1 cellular context compared by ENCODE assay signal in the genomic region with DNA sequence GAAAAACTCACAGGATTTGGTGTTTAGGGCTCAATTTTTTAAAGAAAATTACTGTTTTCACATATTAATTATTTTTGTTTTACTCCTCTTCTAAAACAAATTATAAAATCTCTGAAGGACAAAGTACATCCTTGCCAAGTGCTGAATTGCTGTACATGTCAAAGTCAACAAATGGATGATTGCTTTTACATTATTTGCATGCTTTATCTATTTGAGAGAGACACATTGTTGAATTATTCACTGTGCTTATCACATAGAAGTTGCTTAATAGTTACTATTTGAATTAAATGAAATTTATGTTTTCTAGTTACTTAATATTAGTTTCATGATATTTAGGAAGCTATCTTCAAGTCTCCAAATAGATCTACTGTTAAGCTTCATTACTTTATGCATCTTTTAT.
TF ChIP-seq lines count a peak whose summit lies in the region.

No MANE protein-coding gene starts in this region.

TF ChIP-seq in IMR-90, 13 proteins besides CTCF, POLR2A, EP300 and RAD21:
- no peak for TF ChIP-seq ELK1 (IDR thresholded peaks at IDR 0.05; ENCODE audit: borderline replicate concordance, low read depth, low read length)
- TF ChIP-seq MXI1 (IDR thresholded peaks at IDR 0.05; ENCODE audit: borderline replicate concordance, low read depth, low read length) = no peak
- no peak for TF ChIP-seq NFE2L2 (IDR thresholded peaks at IDR 0.05; ENCODE audit: low read depth, low read length)
- TF ChIP-seq BHLHE40 (IDR thresholded peaks at IDR 0.05; ENCODE audit: low read depth, low read length) = no peak
- TF ChIP-seq SMC3 (IDR thresholded peaks at IDR 0.05; ENCODE audit: low read depth, low read length) = no peak
- peak; percentile 33; the same call in 1 of the 2 replicates for TF ChIP-seq CEBPB (IDR thresholded peaks at IDR 0.05; ENCODE audit: low read depth, low read length)
